Comparison of ENCODE assay signal across 8 cellular contexts in the genomic region with DNA sequence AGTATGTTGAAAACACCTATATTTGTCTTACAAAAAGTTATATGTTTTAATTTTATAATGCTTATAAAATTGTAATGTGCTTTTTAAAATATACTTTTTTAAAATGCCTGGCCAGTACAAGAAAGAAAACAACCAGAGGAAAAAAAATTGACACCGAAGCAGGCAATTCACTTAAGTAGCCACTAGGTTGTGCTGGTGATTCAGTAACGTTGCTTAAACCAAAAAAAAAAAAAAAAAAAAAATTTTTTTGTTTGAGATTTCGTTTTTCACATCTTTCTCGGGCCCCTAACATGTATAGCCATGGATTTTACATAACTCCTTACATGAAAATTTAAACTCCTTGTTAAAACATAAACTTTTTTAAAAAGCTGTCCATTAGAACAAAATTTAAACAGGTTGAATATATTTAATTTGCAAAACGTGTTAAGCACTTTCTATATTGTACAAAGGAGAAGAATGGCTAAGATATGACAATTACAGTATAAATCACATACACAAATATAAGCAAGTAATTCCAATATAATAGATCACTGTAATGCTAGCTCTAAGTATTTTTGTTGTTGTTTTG. TPM values are rescaled to one million over a fixed set of nuclear protein-coding genes. Genes with fewer than 3 reads are reported as not detected.
DNase-seq lines count a peak whose midpoint lies in the region; ATAC-seq, FAIRE-seq and TF ChIP-seq lines count a peak whose summit lies in the region.

No MANE protein-coding gene starts in this region.

- peaks cover 24% of the 10 kb centered on the region for H3K4me1 Mint-ChIP-seq in endothelial cell (ENCODE audit: unreplicated experiment)
- no peaks in the 10 kb centered on the region for H3K4me1 Mint-ChIP-seq in activated naive CD4-positive, alpha-beta T cell treated with anti-CD3 and anti-CD28 coated beads, Interleukin-2, amount 10 ng/mL, durations not matched to agents 7 days and 5 days

- no peak overlapping the region for H3K9ac ChIP-seq in NT2/D1 (ENCODE audit: insufficient read length, low read depth)

- H3K27me3 ChIP-seq in BJ (ENCODE audit: control insufficient read depth, insufficient read depth, low read length) = no peaks in the 10 kb centered on the region
- no peaks in the 10 kb centered on the region for H3K27me3 ChIP-seq in NT2/D1 (ENCODE audit: insufficient read depth, insufficient read length)
- H3K27me3 ChIP-seq in pancreas = peaks cover 0 to 7% (median 0%) of the 10 kb centered on the region in 4 donors

- intact Hi-C loops in pancreas (cut with DNase I) (no loop called here), sciatic nerve (cut with DNase I) (no loop called here)

- H3K36me3 ChIP-seq in BJ (ENCODE audit: control insufficient read depth, insufficient read depth, low read length) = no peaks in the 10 kb centered on the region
- no peaks in the 10 kb centered on the region for H3K36me3 ChIP-seq in NT2/D1 (ENCODE audit: insufficient read depth, insufficient read length, low read length)
- H3K36me3 ChIP-seq in pancreas = no peaks in the 10 kb centered on the region

- H3K4me3 ChIP-seq in BJ (ENCODE audit: low read depth, low read length) (no peak overlapping the region), NT2/D1 (ENCODE audit: insufficient read length, low read depth) (no peak overlapping the region), pancreas (no peak overlapping the region)

- H3K9me3 ChIP-seq in NT2/D1 (ENCODE audit: insufficient read depth, low read length) (no peaks in the 10 kb centered on the region), pancreas (no peaks in the 10 kb centered on the region)

- peak; percentile 76 for TF ChIP-seq CTCF in BJ (IDR thresholded peaks at IDR 0.05; ENCODE audit: insufficient read depth, low read depth, low read length)
- peak; percentile 78 for TF ChIP-seq CTCF in endothelial cell (IDR thresholded peaks at IDR 0.05; ENCODE audit: unreplicated experiment)
- peak; percentile 23 to 58 (median 49) for TF ChIP-seq CTCF in pancreas (IDR thresholded peaks at IDR 0.05)

- no peaks in the 10 kb centered on the region for H3K9me3 Mint-ChIP-seq in endothelial cell (ENCODE audit: unreplicated experiment)
- no peaks in the 10 kb centered on the region for H3K9me3 Mint-ChIP-seq in activated naive CD4-positive, alpha-beta T cell treated with anti-CD3 and anti-CD28 coated beads, Interleukin-2, amount 10 ng/mL, durations not matched to agents 7 days and 5 days

- no peaks in the 10 kb centered on the region for H3K36me3 Mint-ChIP-seq in endothelial cell (ENCODE audit: low read depth, unreplicated experiment)
- no peaks in the 10 kb centered on the region for H3K36me3 Mint-ChIP-seq in activated naive CD4-positive, alpha-beta T cell treated with anti-CD3 and anti-CD28 coated beads, Interleukin-2, amount 10 ng/mL, durations not matched to agents 7 days and 5 days

- WGBS in pancreas, 2 donors = 14 to 20% methylated on average over 5 of the region's 5 CpGs

- no peak overlapping the region for H3K4me3 Mint-ChIP-seq in endothelial cell (ENCODE audit: unreplicated experiment)
- H3K4me3 Mint-ChIP-seq in activated naive CD4-positive, alpha-beta T cell treated with anti-CD3 and anti-CD28 coated beads, Interleukin-2, amount 10 ng/mL, durations not matched to agents 7 days and 5 days = no peak overlapping the region

- peak; percentile 45 for FAIRE-seq in pancreas (lab: Jason Lieb, UNC)

- H3K4me1 ChIP-seq in NT2/D1 (ENCODE audit: insufficient read depth, insufficient read length) = no peaks in the 10 kb centered on the region
- no peaks in the 10 kb centered on the region for H3K4me1 ChIP-seq in pancreas

- peak in 3 of 4 donors; percentile 54 to 67 (median 54) for ATAC-seq in pancreas
- no peak for ATAC-seq in sciatic nerve

- no peak overlapping the region for H3K27ac Mint-ChIP-seq in endothelial cell (ENCODE audit: unreplicated experiment)
- H3K27ac Mint-ChIP-seq in activated naive CD4-positive, alpha-beta T cell treated with anti-CD3 and anti-CD28 coated beads, Interleukin-2, amount 10 ng/mL, durations not matched to agents 7 days and 5 days = no peak overlapping the region

- CTCF ChIA-PET in BJ (lab: Yijun Ruan, JAX) = interaction anchor here (1.2 to 2.8 kb wide), 5 partner anchors 13 to 170 kb away, joined by 3 to 15 read pairs (median 6); no protein-coding TSS in a partner anchor
- CTCF ChIA-PET in activated naive CD4-positive, alpha-beta T cell treated with anti-CD3 and anti-CD28 coated beads, Interleukin-2, amount 10 ng/mL, durations not matched to agents 7 days and 5 days (lab: Charles Lee) = interaction anchor here (0.7 to 5.2 kb wide), 6 partner anchors 13 to 1891 kb away, joined by 3 to 27 read pairs (median 4); no protein-coding TSS in a partner anchor

- H3K27ac ChIP-seq in pancreas = no peak overlapping the region

- POLR2A ChIA-PET in BJ (lab: Charles Lee) = no interaction called here

- H3K27me3 Mint-ChIP-seq in endothelial cell (ENCODE audit: unreplicated experiment) = no peaks in the 10 kb centered on the region
- H3K27me3 Mint-ChIP-seq in activated naive CD4-positive, alpha-beta T cell treated with anti-CD3 and anti-CD28 coated beads, Interleukin-2, amount 10 ng/mL, durations not matched to agents 7 days and 5 days = peaks cover 3% of the 10 kb centered on the region

- DNase-seq in BJ (ENCODE audit: low read depth) (no peak), H4 (ENCODE audit: low spot score) (peak; percentile 39), NT2/D1 (ENCODE audit: low read depth, low spot score) (peak; percentile 39), endothelial cell (ENCODE audit: low spot score) (no peak), pancreas (no peak), sciatic nerve (ENCODE audit: low spot score) (no peak)
- DNase-seq in activated CD4-positive, CD25-positive, alpha-beta regulatory T cell (lab: John Stamatoyannopoulos, UW) = no peak
- DNase-seq in activated naive CD4-positive, alpha-beta T cell treated with anti-CD3 and anti-CD28 coated beads, Interleukin-2, amount 10 ng/mL, durations not matched to agents 7 days and 5 days = no peak

RNA-seq across cellular contexts. Expression of a gene that starts 9.2 kb away (rescaled TPM):
- polyA plus RNA-seq in BJ (2011; rRNA removed) (not detected in 2 replicates), pancreas (not detected)
- not detected in 2 replicates for polyA minus RNA-seq in BJ (2011; rRNA and poly(A)+ RNA removed)
- total RNA-seq in H4 (2014; rRNA removed; shearing (Covaris generic)) = not detected in 2 replicates
- total RNA-seq in endothelial cell (ENCODE audit: unreplicated experiment) (not detected), pancreas (not detected), sciatic nerve (not detected)

RNA-seq across cellular contexts. Expression of a gene that starts 16.6 kb away (rescaled TPM):
- polyA plus RNA-seq in BJ (2011; rRNA removed) = not detected in 2 replicates
- not detected in 2 replicates for polyA minus RNA-seq in BJ (2011; rRNA and poly(A)+ RNA removed)
- not detected in 2 replicates for total RNA-seq in H4 (2014; rRNA removed; shearing (Covaris generic))
- not detected for total RNA-seq in endothelial cell (ENCODE audit: unreplicated experiment)
- total RNA-seq in pancreas = not detected
- polyA plus RNA-seq in pancreas = not detected
- total RNA-seq in sciatic nerve = not detected

RNA-seq across cellular contexts. Expression of a gene that starts 30.1 kb away (rescaled TPM):
- polyA plus RNA-seq in BJ (2011; rRNA removed) = not detected in 2 replicates
- polyA minus RNA-seq in BJ (2011; rRNA and poly(A)+ RNA removed) = not detected in 2 replicates
- total RNA-seq in H4 (2014; rRNA removed; shearing (Covaris generic)) = not detected in 2 replicates
- total RNA-seq in endothelial cell (ENCODE audit: unreplicated experiment) = 0.28 TPM
- not detected for total RNA-seq in pancreas
- not detected for polyA plus RNA-seq in pancreas
- not detected for total RNA-seq in sciatic nerve

RNA-seq across cellular contexts. Expression of a gene that starts 31.1 kb away (rescaled TPM):
- not detected in 2 replicates for polyA plus RNA-seq in BJ (2011; rRNA removed)
- not detected in 2 replicates for polyA minus RNA-seq in BJ (2011; rRNA and poly(A)+ RNA removed)
- not detected in 2 replicates for total RNA-seq in H4 (2014; rRNA removed; shearing (Covaris generic))
- total RNA-seq in endothelial cell (ENCODE audit: unreplicated experiment) = not detected
- total RNA-seq in pancreas = not detected
- polyA plus RNA-seq in pancreas = not detected
- total RNA-seq in sciatic nerve = not detected

Comparison
In these comparisons a context has a peak if more than half of its experiments do, and no peak if none do; other contexts are left out.
1. DNase-seq: peak in H4 (single experiment) and NT2/D1 (single experiment); none in BJ (single experiment), endothelial cell (single experiment), pancreas (0 of 6), activated CD4-positive, CD25-positive, alpha-beta regulatory T cell (0 of 4), activated naive CD4-positive, alpha-beta T cell treated with anti-CD3 and anti-CD28 coated beads, Interleukin-2, amount 10 ng/mL, durations not matched to agents 7 days and 5 days (single experiment) and sciatic nerve (single experiment).
2. Peak in every context shown above with its lines, with median percentiles within 50 percentile points of each other: CTCF ChIP-seq.